Comparison of ENCODE assay signal across 15 cellular contexts in the genomic region with DNA sequence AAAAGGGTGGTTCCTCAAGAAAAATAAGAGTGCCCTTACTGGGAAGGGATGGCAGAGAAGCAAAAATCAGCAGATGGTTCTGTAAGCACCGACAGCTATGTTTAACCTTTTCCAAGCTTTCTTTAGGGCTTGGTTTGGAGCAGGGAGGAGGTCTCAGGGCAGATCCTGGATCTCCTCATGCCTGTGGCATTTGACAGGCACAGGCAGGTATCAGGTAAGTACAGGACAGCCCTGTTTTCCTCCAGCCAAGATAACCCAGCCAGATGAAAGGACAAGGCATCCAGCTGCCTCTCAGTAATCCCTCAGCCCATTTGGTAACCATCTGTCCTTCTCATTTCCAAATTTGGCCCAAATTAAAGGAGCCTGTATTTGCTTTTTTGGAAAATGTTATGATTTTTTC.
DNase-seq lines count a peak whose midpoint lies in the region; ATAC-seq, FAIRE-seq and TF ChIP-seq lines count a peak whose summit lies in the region.
"Had no signal": no experiment of that assay in that cellular context is flagged by ENCODE, and none has a peak within 500 bp of the region (broad histone marks: within the 10 kb centered on the region; RNA-seq: fewer than 3 reads in every experiment).

No MANE protein-coding gene starts in this region.

- no peaks in the 10 kb centered on the region for H3K27me3 ChIP-seq in bronchial epithelial cell (ENCODE audit: control insufficient read depth, insufficient read depth, low read length)
- no peaks in the 10 kb centered on the region for H3K27me3 ChIP-seq in foreskin keratinocyte
- H3K27me3 ChIP-seq in dorsolateral prefrontal cortex, result no peaks in the 10 kb centered on the region
- H3K27me3 ChIP-seq: BLaER1 treated with 17β-estradiol and CSF1 and Interleukin-3, amounts not matched to agents 10 nM and 100 nM had no signal

- TF ChIP-seq CTCF in bronchial epithelial cell (IDR thresholded peaks at IDR 0.05; ENCODE audit: insufficient read depth, low read length, severe bottlenecking) (no peak), foreskin keratinocyte (conservative IDR thresholded peaks at IDR 0.05) (no peak), dorsolateral prefrontal cortex (IDR thresholded peaks at IDR 0.05 in 54 of 56, conservative IDR thresholded peaks at IDR 0.05 in 2 of 56; ENCODE audit: low read depth in 1 of 56, partially characterized antibody in 56 of 56) (no peak)

- peak; percentile 3 for DNase-seq in NCI-H1694 (lab: John Stamatoyannopoulos, UW)
- DNase-seq in NCI-H1694 treated with DMSO at 0.1 percent for 48 hours (lab: John Stamatoyannopoulos, UW), result no peak
- peak; percentile 10 to 61 for DNase-seq in NCI-H524 (lab: John Stamatoyannopoulos, UW)
- peak; percentile 74 for DNase-seq in bronchial epithelial cell (ENCODE audit: low read depth)
- DNase-seq in foreskin keratinocyte, result peak; percentile 54 to 79
- no peak for DNase-seq in dorsolateral prefrontal cortex
- DNase-seq: Calu3; CD8-positive, alpha-beta T cell; DMS79 treated with DMSO at 0.1 percent for 48 hours; GF-D8; H9 had no signal

- peak; percentile 86 for ATAC-seq in foreskin keratinocyte
- no peak for ATAC-seq in GM21576 (IDR thresholded peaks at IDR 0.05; ENCODE audit: unreplicated experiment)
- ATAC-seq: CD8-positive, alpha-beta T cell; HepG2 had no signal

- H3K27ac ChIP-seq in foreskin keratinocyte (no peak overlapping the region), dorsolateral prefrontal cortex (no peak overlapping the region)
- H3K27ac ChIP-seq: BLaER1 treated with 17β-estradiol and CSF1 and Interleukin-3, amounts not matched to agents 10 nM and 100 nM had no signal

- H3K4me3 ChIP-seq in bronchial epithelial cell (ENCODE audit: low read depth, low read length) (no peak overlapping the region), dorsolateral prefrontal cortex (no peak overlapping the region)
- H3K4me3 ChIP-seq: BLaER1 treated with 17β-estradiol and CSF1 and Interleukin-3, amounts not matched to agents 10 nM and 100 nM had no signal

- peaks cover 22% of the 10 kb centered on the region for H3K4me1 ChIP-seq in foreskin keratinocyte
- H3K4me1 ChIP-seq: BLaER1 treated with 17β-estradiol and CSF1 and Interleukin-3, amounts not matched to agents 10 nM and 100 nM had no signal

- no peaks in the 10 kb centered on the region for H3K36me3 ChIP-seq in bronchial epithelial cell (ENCODE audit: control insufficient read depth, insufficient read depth, low read length)
- H3K36me3 ChIP-seq: BLaER1 treated with 17β-estradiol and CSF1 and Interleukin-3, amounts not matched to agents 10 nM and 100 nM had no signal

- no peak for FAIRE-seq in bronchial epithelial cell (lab: Jason Lieb, UNC)
- FAIRE-seq: H1, HepG2 had no signal

- intact Hi-C loops in dorsolateral prefrontal cortex (cut with DNase I), result no loop called here

Comparison
In these comparisons a context has a peak if more than half of its experiments do, and no peak if none do; other contexts are left out.
1. DNase-seq: peak in NCI-H1694 (single experiment), NCI-H524 (2 of 2), bronchial epithelial cell (single experiment) and foreskin keratinocyte (2 of 2); none in NCI-H1694 treated with DMSO at 0.1 percent for 48 hours (single experiment) and dorsolateral prefrontal cortex (0 of 10).